Comparison of ENCODE assay signal across 9 cellular contexts in genomic region chr15:84818221-84819131, GRCh38. TPM values are rescaled to one million over a fixed set of nuclear protein-coding genes. Genes with fewer than 3 reads are reported as not detected.
DNase-seq lines count a peak whose midpoint lies in the region; ATAC-seq, FAIRE-seq and TF ChIP-seq lines count a peak whose summit lies in the region.
"Had no signal": no experiment of that assay in that cellular context is flagged by ENCODE, and none has a peak within 500 bp of the region (broad histone marks: within the 10 kb centered on the region; RNA-seq: fewer than 3 reads in every experiment).

No MANE protein-coding gene starts in this region.

- no peaks in the 10 kb centered on the region for H3K9me3 ChIP-seq in HepG2 (ENCODE audit: low read length)

- no peaks in the 10 kb centered on the region for H3K36me3 ChIP-seq in HepG2 (replicated peaks in 1 of 2; ENCODE audit: control insufficient read depth in 1 of 2, insufficient read depth in 2 of 2, low read length in 2 of 2)

- H3K27me3 ChIP-seq in HepG2 (ENCODE audit: control insufficient read depth in 1 of 2, insufficient read depth in 2 of 2, low read length in 2 of 2) = no peaks in the 10 kb centered on the region

- peak in 1 of 2 experiments; percentile 22; a peak in 1 of 4 replicates for TF ChIP-seq EP300 in HepG2 (IDR thresholded peaks at IDR 0.05; ENCODE audit: low read depth in 2 of 2, low read length in 2 of 2)
- TF ChIP-seq EP300 in HepG2 (CRISPR knock-in tag; IDR thresholded peaks at IDR 0.05; ENCODE audit: borderline replicate concordance) = no peak

- no peaks in the 10 kb centered on the region for H3K9me3 Mint-ChIP-seq in activated CD4-positive, alpha-beta T cell treated with anti-CD3 and anti-CD28 coated beads, Interleukin-2, amount 10 ng/mL, durations not matched to agents 7 days and 5 days
- no peaks in the 10 kb centered on the region for H3K9me3 Mint-ChIP-seq in type B pancreatic cell

- WGBS in HepG2 (ENCODE audit: low lambda C conversion rate) = 13% methylated on average over 9 of the region's 9 CpGs

- no peaks in the 10 kb centered on the region for H3K79me2 ChIP-seq in HepG2 (ENCODE audit: insufficient read depth, low read length)

- peak overlapping the region; percentile 2 to 45 (median 12); a peak in 4 of 6 replicates for H3K4me3 ChIP-seq in HepG2 (replicated peaks in 1 of 3; ENCODE audit: insufficient read depth in 1 of 3, low read depth in 2 of 3, low read length in 3 of 3)

- in situ Hi-C loops in HepG2 (cut with HindIII; ENCODE audit: extremely low pct_ligation_motif_present, low pct_unique_long_range_greater_than_20kb) = no loop called here

- H4K20me1 ChIP-seq in HepG2 (ENCODE audit: insufficient read depth, low read length) = no peaks in the 10 kb centered on the region

- DNase-seq in activated CD4-positive, alpha-beta T cell treated with anti-CD3 and anti-CD28 coated beads, Interleukin-2, amount 10 ng/mL, durations not matched to agents 7 days and 5 days = peak; percentile 34
- no peak for DNase-seq in activated CD4-positive, alpha-beta T cell treated with anti-CD3 and anti-CD28 coated beads, Interleukin-2, amount 50 U/mL, for 1 hour
- DNase-seq in caudate nucleus (lab: John Stamatoyannopoulos, UW) = no peak
- peak; percentile 74 for DNase-seq in HepG2 (ENCODE audit: low spot score)
- DNase-seq in type B pancreatic cell (ENCODE audit: extremely low spot score, unreplicated experiment) = no peak
- no peak for DNase-seq in activated T-cell treated with anti-CD3 and anti-CD28 coated beads for 4 hours

- H3K9ac ChIP-seq in HepG2 (ENCODE audit: insufficient read depth, low read depth, low read length) = peak overlapping the region; percentile 11; the same call in 1 of the 2 replicates

- H3K4me2 ChIP-seq in HepG2 (ENCODE audit: low read depth, low read length) = peak overlapping the region; percentile 78

- FAIRE-seq in HepG2 (lab: Jason Lieb, UNC) = peak; percentile 63

- H3K27ac ChIP-seq in caudate nucleus (ENCODE audit: low read depth, low read length) (peak overlapping the region; percentile 48), HepG2 (ENCODE audit: extremely low read length, insufficient read depth, low read length) (peak overlapping the region; percentile 28)

- TF ChIP-seq POLR2A in HepG2 (IDR thresholded peaks at IDR 0.05; ENCODE audit: insufficient read depth in 1 of 2, low read depth in 2 of 2, low read length in 2 of 2) = no peak

- peak; percentile 56 for ATAC-seq in HepG2
- no peak for ATAC-seq in GM19023 (IDR thresholded peaks at IDR 0.05; ENCODE audit: unreplicated experiment)
- ATAC-seq in GM18511 (IDR thresholded peaks at IDR 0.05; ENCODE audit: unreplicated experiment) = no peak

- H3K4me1 Mint-ChIP-seq in activated CD4-positive, alpha-beta T cell treated with anti-CD3 and anti-CD28 coated beads, Interleukin-2, amount 10 ng/mL, durations not matched to agents 7 days and 5 days = peaks cover 14% of the 10 kb centered on the region
- H3K4me1 Mint-ChIP-seq in type B pancreatic cell (ENCODE audit: unreplicated experiment) = peaks cover 31% of the 10 kb centered on the region

- peak overlapping the region; percentile 11 for H2AFZ ChIP-seq in HepG2 (ENCODE audit: low read length)

- H3K4me3 Mint-ChIP-seq in activated CD4-positive, alpha-beta T cell treated with anti-CD3 and anti-CD28 coated beads, Interleukin-2, amount 10 ng/mL, durations not matched to agents 7 days and 5 days = no peak overlapping the region
- peak overlapping the region; percentile 85 for H3K4me3 Mint-ChIP-seq in type B pancreatic cell
- H3K4me3 Mint-ChIP-seq: B cell had no signal

- H3K4me1 ChIP-seq in HepG2 (ENCODE audit: insufficient read depth, low read length) = peaks cover 59% of the 10 kb centered on the region

- TF ChIP-seq RAD21 in HepG2 (CRISPR knock-in tag; IDR thresholded peaks at IDR 0.05) = no peak

- TF ChIP-seq CTCF in HepG2 (CRISPR knock-in tag; IDR thresholded peaks at IDR 0.05) = peak; percentile 34; the same call in 1 of the 2 replicates
- TF ChIP-seq CTCF in type B pancreatic cell (conservative IDR thresholded peaks at IDR 0.05) = no peak

- intact Hi-C loops in HepG2 (cut with micrococcal nuclease; ENCODE audit: unreplicated experiment) = loop anchor here (2.0 to 10.0 kb wide), 3 partner anchors 64 to 230 kb away; partner anchors contain the start of genes NMB and WDR73

- no peak overlapping the region for H3K27ac Mint-ChIP-seq in activated CD4-positive, alpha-beta T cell treated with anti-CD3 and anti-CD28 coated beads, Interleukin-2, amount 10 ng/mL, durations not matched to agents 7 days and 5 days
- H3K27ac Mint-ChIP-seq in type B pancreatic cell = peak overlapping the region; percentile 75
- H3K27ac Mint-ChIP-seq: B cell had no signal

- no peaks in the 10 kb centered on the region for H3K36me3 Mint-ChIP-seq in activated CD4-positive, alpha-beta T cell treated with anti-CD3 and anti-CD28 coated beads, Interleukin-2, amount 10 ng/mL, durations not matched to agents 7 days and 5 days (ENCODE audit: low read depth)
- no peaks in the 10 kb centered on the region for H3K36me3 Mint-ChIP-seq in type B pancreatic cell

- no TSS peak for BruUV-seq in HepG2 (replicated peaks; lab: Mats Ljungman, UMichigan)

- CTCF ChIA-PET in activated CD4-positive, alpha-beta T cell treated with anti-CD3 and anti-CD28 coated beads, Interleukin-2, amount 10 ng/mL, durations not matched to agents 7 days and 5 days (lab: Charles Lee) = interaction anchor here (0.6 to 2.3 kb wide), 6 partner anchors 9 to 690 kb away, joined by 3 to 7 read pairs (median 5); no protein-coding TSS in a partner anchor
- CTCF ChIA-PET in HepG2 (lab: Yijun Ruan, JAX; ENCODE audit: low intra/inter-chr PET ratio, low total read pairs) = no interaction called here

- H3K27me3 Mint-ChIP-seq in activated CD4-positive, alpha-beta T cell treated with anti-CD3 and anti-CD28 coated beads, Interleukin-2, amount 10 ng/mL, durations not matched to agents 7 days and 5 days = peaks cover 7% of the 10 kb centered on the region
- peaks cover 10% of the 10 kb centered on the region for H3K27me3 Mint-ChIP-seq in type B pancreatic cell

- POLR2A ChIA-PET in activated CD4-positive, alpha-beta T cell treated with anti-CD3 and anti-CD28 coated beads, Interleukin-2, amount 10 ng/mL, durations not matched to agents 7 days and 5 days (lab: Charles Lee) = no interaction called here
- POLR2A ChIA-PET in HepG2 (lab: Yijun Ruan, JAX) = interaction anchor here (0.7 to 2.0 kb wide), 6 partner anchors 10 to 159 kb away, joined by 3 to 6 read pairs (median 5); partner anchors contain the start of gene SEC11A

TF ChIP-seq in HepG2, 621 proteins besides CTCF, POLR2A, EP300 and RAD21 (continues in another document):
- TF ChIP-seq CHCHD3 (CRISPR knock-in tag; IDR thresholded peaks at IDR 0.05) = no peak
- TF ChIP-seq KLF13 (CRISPR knock-in tag; IDR thresholded peaks at IDR 0.05) = no peak
- no peak for TF ChIP-seq ZNF589 (CRISPR knock-in tag; conservative IDR thresholded peaks at IDR 0.05)
- TF ChIP-seq ZNF768 (CRISPR knock-in tag; IDR thresholded peaks at IDR 0.05) = no peak
- TF ChIP-seq NFKB2 (CRISPR knock-in tag; IDR thresholded peaks at IDR 0.05; ENCODE audit: borderline replicate concordance) = no peak
- TF ChIP-seq ZNF792 (CRISPR knock-in tag; IDR thresholded peaks at IDR 0.05) = peak; percentile 32; the same call in 1 of the 2 replicates
- no peak; the same call in 1 of the 2 replicates for TF ChIP-seq GABPA (IDR thresholded peaks at IDR 0.05; ENCODE audit: low read depth, low read length)
- TF ChIP-seq GABPA (CRISPR knock-in tag; IDR thresholded peaks at IDR 0.05; ENCODE audit: low read depth) = peak; percentile 75
- no peak for TF ChIP-seq ZNF496 (CRISPR knock-in tag; IDR thresholded peaks at IDR 0.05; ENCODE audit: insufficient replicate concordance)
- no peak for TF ChIP-seq ZNF776 (CRISPR knock-in tag; IDR thresholded peaks at IDR 0.05)

RNA-seq across cellular contexts. Expression of gene ALPK3, which starts 1.3 kb away (rescaled TPM):
- under 1 TPM; 0.15 to 0.27 TPM for total RNA-seq in activated CD4-positive, alpha-beta T cell treated with anti-CD3 and anti-CD28 coated beads, Interleukin-2, amount 10 ng/mL, durations not matched to agents 7 days and 5 days
- total RNA-seq in HepG2 (2016; rRNA removed; fragmentation: Illumina TruSeq; extraction: Trizol) (0.03 and 0.04 TPM in 2 replicates), type B pancreatic cell (ENCODE audit: low replicate concordance) (9.6 and 10.8 TPM in 2 replicates)
- under 0.01 TPM in 1 of 2 replicates, not detected in the other for total RNA-seq in HepG2 (2016; cell fraction: cytosol; rRNA removed; fragmentation: Illumina TruSeq; extraction: Trizol; ENCODE audit: low read depth)
- total RNA-seq in HepG2 (2016; cell fraction: insoluble cytoplasmic fraction; rRNA removed; fragmentation: Illumina TruSeq; extraction: Trizol) = 0.03 and 0.04 TPM in 2 replicates
- total RNA-seq in HepG2 (2016; cell fraction: membrane; rRNA removed; fragmentation: Illumina TruSeq; extraction: Trizol) = not detected in 2 replicates
- 0.03 and 0.34 TPM in 2 replicates for total RNA-seq in HepG2 (2016; cell fraction: nucleus; rRNA removed; fragmentation: Illumina TruSeq; extraction: Trizol)
- 0.10 and 0.42 TPM in 2 replicates for polyA plus RNA-seq in HepG2 (2011; rRNA removed)
- polyA plus RNA-seq in HepG2 (2011; cell fraction: cytosol; rRNA removed) = 0.03 and 0.05 TPM in 2 replicates
- 0.31 and 0.56 TPM in 2 replicates for polyA plus RNA-seq in HepG2 (2011; cell fraction: nucleus; rRNA removed)
- 0.13 and 0.16 TPM in 2 replicates for polyA plus RNA-seq in HepG2 (2012)
- polyA plus RNA-seq in HepG2 (2016; cell fraction: cytosol; fragmentation: Illumina TruSeq; extraction: Trizol; ENCODE audit: low read depth) = not detected in 2 replicates
- polyA plus RNA-seq in HepG2 (2016; cell fraction: insoluble cytoplasmic fraction; fragmentation: Illumina TruSeq; extraction: Trizol; ENCODE audit: low read depth) = 0.02 TPM in 1 of 2 replicates, not detected in the other
- polyA plus RNA-seq in HepG2 (2016; cell fraction: membrane; fragmentation: Illumina TruSeq; extraction: Trizol; ENCODE audit: low read depth) = not detected in 2 replicates
- polyA plus RNA-seq in HepG2 (2016; cell fraction: nucleus; fragmentation: Illumina TruSeq; extraction: Trizol; ENCODE audit: insufficient read depth, low read depth) = 0.12 TPM in 1 of 2 replicates, not detected in the other
- polyA minus RNA-seq in HepG2 (2011; rRNA and poly(A)+ RNA removed; ENCODE audit: low replicate concordance) = 0.10 and 0.65 TPM in 2 replicates
- not detected in 2 replicates for polyA minus RNA-seq in HepG2 (2011; cell fraction: cytosol; rRNA and poly(A)+ RNA removed)
- 0.12 and 0.13 TPM in 2 replicates for polyA minus RNA-seq in HepG2 (2011; cell fraction: nucleus; rRNA and poly(A)+ RNA removed)

Comparison
In these comparisons a context has a peak if more than half of its experiments do, and no peak if none do; other contexts are left out.
1. DNase-seq: peak in activated CD4-positive, alpha-beta T cell treated with anti-CD3 and anti-CD28 coated beads, Interleukin-2, amount 10 ng/mL, durations not matched to agents 7 days and 5 days (single experiment) and HepG2 (single experiment); none in activated CD4-positive, alpha-beta T cell treated with anti-CD3 and anti-CD28 coated beads, Interleukin-2, amount 50 U/mL, for 1 hour (single experiment), caudate nucleus (0 of 61), type B pancreatic cell (single experiment) and activated T-cell treated with anti-CD3 and anti-CD28 coated beads for 4 hours (single experiment).